8 cellular contexts compared by ENCODE assay signal in genomic region chr17:40415390-40415789, GRCh38. TPM values are rescaled to one million over a fixed set of nuclear protein-coding genes. Genes with fewer than 3 reads are reported as not detected.
DNase-seq lines count a peak whose midpoint lies in the region; ATAC-seq, FAIRE-seq and TF ChIP-seq lines count a peak whose summit lies in the region.

No MANE protein-coding gene starts in this region.

- H3K27me3 Mint-ChIP-seq in endothelial cell (ENCODE audit: unreplicated experiment): peaks cover 2% of the 10 kb centered on the region

- intact Hi-C loops in PC-9 (cut with micrococcal nuclease; ENCODE audit: unreplicated experiment) (loop anchor here (5.0 kb wide), 1 partner anchor 103 kb away; no protein-coding TSS in a partner anchor), pancreas (cut with DNase I) (loop anchor here in 2 of 3 donors (10.0 kb wide), 2 partner anchors 51 to 111 kb away; partner anchors contain the start of genes RARA (in 2 of the 2) and GJD3 (in 1 of the 2))

- no peak overlapping the region for H3K4me3 Mint-ChIP-seq in endothelial cell (ENCODE audit: unreplicated experiment)

- CTCF ChIA-PET in PC-9 (lab: Charles Lee): interaction anchor here (0.5 to 1.3 kb wide), 5 partner anchors 31 to 1250 kb away, joined by 3 to 5 read pairs (median 4); no protein-coding TSS in a partner anchor

- H3K36me3 Mint-ChIP-seq in endothelial cell (ENCODE audit: low read depth, unreplicated experiment): no peaks in the 10 kb centered on the region

- peak; percentile 79 for TF ChIP-seq CTCF in PC-9 (conservative IDR thresholded peaks at IDR 0.05)
- peak; percentile 71 for TF ChIP-seq CTCF in endothelial cell (IDR thresholded peaks at IDR 0.05; ENCODE audit: unreplicated experiment)
- peak in 3 of 4 donors; percentile 42 to 53 (median 46) for TF ChIP-seq CTCF in pancreas (IDR thresholded peaks at IDR 0.05)

- H3K79me2 ChIP-seq in GM23248 (ENCODE audit: insufficient read depth) (peaks cover 56% of the 10 kb centered on the region), PC-9 (ENCODE audit: low read depth) (peaks cover 46% of the 10 kb centered on the region)

- ATAC-seq in pancreas: no peak
- no peak for ATAC-seq in HG02623 (IDR thresholded peaks at IDR 0.05; ENCODE audit: unreplicated experiment)
- ATAC-seq in GM19463 (IDR thresholded peaks at IDR 0.05; ENCODE audit: unreplicated experiment): no peak

- H3F3A ChIP-seq in GM23248 (ENCODE audit: insufficient read depth) (peaks cover 5% of the 10 kb centered on the region; the same call in 1 of the 2 replicates), PC-9 (ENCODE audit: insufficient read depth, low read depth) (peaks cover 43% of the 10 kb centered on the region)

- peaks cover 10% of the 10 kb centered on the region for H3K4me1 Mint-ChIP-seq in endothelial cell (ENCODE audit: unreplicated experiment)

- peaks cover 32% of the 10 kb centered on the region for H3K4me1 ChIP-seq in GM23248 (ENCODE audit: insufficient read depth)
- H3K4me1 ChIP-seq in PC-9 (replicated peaks; ENCODE audit: insufficient read depth): peaks cover 30% of the 10 kb centered on the region
- peaks cover 0 to 11% (median 0%) of the 10 kb centered on the region in 3 donors for H3K4me1 ChIP-seq in pancreas

- H3K9me2 ChIP-seq in GM23248 (ENCODE audit: insufficient read depth): no peaks in the 10 kb centered on the region
- no peaks in the 10 kb centered on the region for H3K9me2 ChIP-seq in PC-9 (ENCODE audit: insufficient read depth)

- FAIRE-seq in pancreas (lab: Jason Lieb, UNC): no peak

- no peak overlapping the region for H3K27ac Mint-ChIP-seq in endothelial cell (ENCODE audit: unreplicated experiment)

- H3K36me3 ChIP-seq in GM23248 (ENCODE audit: low read depth) (no peaks in the 10 kb centered on the region), PC-9 (ENCODE audit: low read depth) (peaks cover 21% of the 10 kb centered on the region), pancreas (no peaks in the 10 kb centered on the region)

- H3K27ac ChIP-seq in GM23248 (peak overlapping the region; percentile 95), PC-9 (peak overlapping the region; percentile 27; the same call in 1 of the 2 replicates), pancreas (no peak overlapping the region)

- DNase-seq in CD1c-positive myeloid dendritic cell (ENCODE audit: extremely low spot score): peak; percentile 73
- DNase-seq in GM23248: peak; percentile 70
- peak in 1 of 2 experiments; percentile 58 for DNase-seq in PC-9
- no peak for DNase-seq in endothelial cell (ENCODE audit: low spot score)
- DNase-seq in pancreas: no peak
- DNase-seq in NK-92 (lab: John Stamatoyannopoulos, UW; ENCODE audit: unreplicated experiment): no peak

- H4K20me1 ChIP-seq in GM23248 (ENCODE audit: insufficient read depth): no peaks in the 10 kb centered on the region
- no peaks in the 10 kb centered on the region for H4K20me1 ChIP-seq in PC-9 (ENCODE audit: insufficient read depth)

- H3K9me3 ChIP-seq in GM23248 (ENCODE audit: low read depth) (no peaks in the 10 kb centered on the region), PC-9 (ENCODE audit: insufficient read depth, low read depth) (no peaks in the 10 kb centered on the region), pancreas (no peaks in the 10 kb centered on the region)

- POLR2A ChIA-PET in PC-9 (lab: Charles Lee; ENCODE audit: unreplicated experiment): interaction anchor here (0.7 kb wide), 1 partner anchor 67 kb away, joined by 17 read pairs; no protein-coding TSS in a partner anchor

- H2AFZ ChIP-seq in GM23248: peak overlapping the region; percentile 84
- no peak overlapping the region for H2AFZ ChIP-seq in PC-9

- WGBS in GM23248 (ENCODE audit: low coverage in 1 of 2, low lambda C conversion rate in 2 of 2, missing lambda C conversion rate in 2 of 2), 2 experiments: 43 to 44% methylated on average over 3 of the region's 3 CpGs
- 9 to 16% methylated on average over 3 of the region's 3 CpGs for WGBS in pancreas, 2 donors

- H3K4me3 ChIP-seq in GM23248: peak overlapping the region; percentile 88
- peak overlapping the region; percentile 93; the same call in 1 of the 2 replicates for H3K4me3 ChIP-seq in PC-9
- H3K4me3 ChIP-seq in pancreas: no peak overlapping the region

- H3K4me2 ChIP-seq in GM23248 (ENCODE audit: unreplicated experiment): peak overlapping the region; percentile 89
- H3K4me2 ChIP-seq in PC-9: peak overlapping the region; percentile 82

- H3K27me3 ChIP-seq in GM23248 (replicated peaks; ENCODE audit: insufficient read depth): no peaks in the 10 kb centered on the region
- H3K27me3 ChIP-seq in PC-9 (ENCODE audit: insufficient read depth, low read depth): no peaks in the 10 kb centered on the region
- no peaks in the 10 kb centered on the region for H3K27me3 ChIP-seq in pancreas

- no TSS peak for BruUV-seq in PC-9 (replicated peaks; lab: Mats Ljungman, UMichigan)

- in situ Hi-C loops in GM23248 (cut with MboI): no loop called here

- peak overlapping the region; percentile 85 for H3K9ac ChIP-seq in GM23248

- H3K9me3 Mint-ChIP-seq in endothelial cell (ENCODE audit: unreplicated experiment): no peaks in the 10 kb centered on the region

RNA-seq across cellular contexts. Expression of gene TOP2A, which starts 2.3 kb away (rescaled TPM):
- total RNA-seq in GM23248 (2014; rRNA removed; shearing (Covaris generic)): 71.4 and 75.8 TPM in 2 replicates
- 39.6 and 47.0 TPM in 2 replicates for polyA plus RNA-seq in GM23248 (2016; fragmentation: Nextera tagmentation; extraction: Ambion mirVana)
- total RNA-seq in PC-9 (2021): 156 and 235 TPM in 2 replicates
- 28.3 TPM for total RNA-seq in endothelial cell (ENCODE audit: unreplicated experiment)
- 1 to 10 TPM in 3 of 6 donors, under 1 TPM in 3; 0.19 to 4.4 (median 1.2) TPM for total RNA-seq in pancreas
- under 1 TPM; 0.42 to 0.76 TPM for polyA plus RNA-seq in pancreas

RNA-seq across cellular contexts. Expression of gene IGFBP4, which starts 27.9 kb away (rescaled TPM):
- total RNA-seq in GM23248 (2014; rRNA removed; shearing (Covaris generic)): 361 and 408 TPM in 2 replicates
- polyA plus RNA-seq in GM23248 (2016; fragmentation: Nextera tagmentation; extraction: Ambion mirVana) (1,209 and 1,277 TPM in 2 replicates), pancreas (10 to 100 TPM; 58.7 to 72.3 TPM)
- total RNA-seq in PC-9 (2021) (138 and 211 TPM in 2 replicates), endothelial cell (ENCODE audit: unreplicated experiment) (1,531 TPM), pancreas (100 to 1,000 TPM in 3 of 6 donors, 10 to 100 TPM in 3; 30.2 to 190 (median 80.4) TPM)

RNA-seq across cellular contexts. Expression of gene GJD3, which starts 50.9 kb away (rescaled TPM):
- 1.2 TPM in 1 of 2 replicates, not detected in the other for total RNA-seq in GM23248 (2014; rRNA removed; shearing (Covaris generic))
- 1.3 and 2.0 TPM in 2 replicates for polyA plus RNA-seq in GM23248 (2016; fragmentation: Nextera tagmentation; extraction: Ambion mirVana)
- total RNA-seq in PC-9 (2021): not detected in 2 replicates
- 1.1 TPM for total RNA-seq in endothelial cell (ENCODE audit: unreplicated experiment)
- total RNA-seq in pancreas: under 1 TPM in 5 of 6 donors, not detected in 1; 0.19 to 0.67 (median 0.40) TPM
- polyA plus RNA-seq in pancreas: under 1 TPM in 1 of 2 donors, not detected in 1; 0.09 TPM

Comparison
In these comparisons a context has a peak if more than half of its experiments do, and no peak if none do; other contexts are left out.
1. DNase-seq: peak in CD1c-positive myeloid dendritic cell (single experiment) and GM23248 (single experiment); none in endothelial cell (single experiment), pancreas (0 of 6) and NK-92 (single experiment).
2. H3K27ac ChIP-seq: peak in GM23248 (single experiment) and PC-9 (single experiment); none in pancreas (0 of 4).
3. H3K4me3 ChIP-seq: peak in GM23248 (single experiment) and PC-9 (single experiment); none in pancreas (0 of 4).
4. Peak in every context shown above with its lines, with median percentiles within 50 percentile points of each other: CTCF ChIP-seq.